Comparison of ENCODE assay signal across 15 cellular contexts in genomic region chr11:80900265-80900664, GRCh38.
DNase-seq lines count a peak whose midpoint lies in the region; ATAC-seq and TF ChIP-seq lines count a peak whose summit lies in the region.
"Had no signal": no experiment of that assay in that cellular context is flagged by ENCODE, and none has a peak within 500 bp of the region (broad histone marks: within the 10 kb centered on the region; RNA-seq: fewer than 3 reads in every experiment).

No MANE protein-coding gene starts in this region.

- no peak overlapping the region for H3K27ac ChIP-seq in GM23338 (ENCODE audit: low read depth)
- H3K27ac ChIP-seq: lower lobe of right lung, neural progenitor cell, skin epidermis, suprapubic skin had no signal

- H3K9me3 Mint-ChIP-seq in GM23338: no peaks in the 10 kb centered on the region; the same call in 2 of the 3 replicates

- no peaks in the 10 kb centered on the region for H3K79me2 ChIP-seq in GM23338 (replicated peaks; ENCODE audit: insufficient read depth)

- no peaks in the 10 kb centered on the region for H3K36me3 ChIP-seq in GM23338 (ENCODE audit: insufficient read depth)
- H3K36me3 ChIP-seq: lower lobe of right lung, neural progenitor cell, suprapubic skin had no signal

- no peak overlapping the region for H3K4me3 Mint-ChIP-seq in GM23338
- H3K4me3 Mint-ChIP-seq: CD4-positive, alpha-beta T cell; neural progenitor cell had no signal

- peak; percentile 55 for ATAC-seq in GM19023 (IDR thresholded peaks at IDR 0.05; ENCODE audit: unreplicated experiment)
- ATAC-seq in GM23338: no peak
- ATAC-seq in HG03469 (IDR thresholded peaks at IDR 0.05; ENCODE audit: unreplicated experiment): peak; percentile 49
- ATAC-seq in left colon: peak; percentile 39
- no peak for ATAC-seq in HG03457 (IDR thresholded peaks at IDR 0.05; ENCODE audit: unreplicated experiment)
- ATAC-seq: lower lobe of right lung had no signal

- H3K4me1 ChIP-seq in GM23338 (ENCODE audit: insufficient read depth): no peaks in the 10 kb centered on the region
- H3K4me1 ChIP-seq: lower lobe of right lung, neural progenitor cell had no signal

- H4K20me1 ChIP-seq in GM23338 (replicated peaks; ENCODE audit: insufficient read depth): no peaks in the 10 kb centered on the region

- no peaks in the 10 kb centered on the region for H3K4me1 Mint-ChIP-seq in GM23338
- H3K4me1 Mint-ChIP-seq: neural progenitor cell had no signal

- no peaks in the 10 kb centered on the region for H3F3A ChIP-seq in GM23338 (replicated peaks; ENCODE audit: low read depth)

- no peak for TF ChIP-seq CTCF in GM23338 (conservative IDR thresholded peaks at IDR 0.05; ENCODE audit: low read depth in 2 of 2)

- H3K4me2 ChIP-seq in GM23338: no peak overlapping the region
- H3K4me2 ChIP-seq: neural progenitor cell had no signal

- intact Hi-C loops in left colon (cut with DNase I, micrococcal nuclease): no loop called here

- DNase-seq in GM23338 (ENCODE audit: low spot score) (no peak), left colon (no peak), amniotic stem cell (lab: John Stamatoyannopoulos, UW) (no peak), HT-29 (ENCODE audit: low spot score) (no peak)
- no peak for DNase-seq in activated CD4-positive, alpha-beta T cell treated with anti-CD3 and anti-CD28 coated beads for 48 hours
- DNase-seq: activated CD4-positive, CD25-positive, alpha-beta regulatory T cell; CD4-positive, alpha-beta T cell; lower lobe of right lung; NCI-H2107 had no signal

- H3K27ac Mint-ChIP-seq in GM23338: no peak overlapping the region
- H3K27ac Mint-ChIP-seq: CD4-positive, alpha-beta T cell; neural progenitor cell had no signal

- no peak overlapping the region for H3K4me3 ChIP-seq in GM23338
- H3K4me3 ChIP-seq: lower lobe of right lung, neural progenitor cell, skin epidermis, suprapubic skin had no signal

- H3K9me2 ChIP-seq in GM23338 (ENCODE audit: insufficient read depth): no peaks in the 10 kb centered on the region

- H2AFZ ChIP-seq in GM23338: peak overlapping the region; percentile 36; the same call in 1 of the 2 replicates
- H2AFZ ChIP-seq: neural progenitor cell had no signal

- H3K27me3 ChIP-seq in GM23338 (ENCODE audit: insufficient read depth): no peaks in the 10 kb centered on the region
- H3K27me3 ChIP-seq: neural progenitor cell, suprapubic skin had no signal

- no peaks in the 10 kb centered on the region for H3K27me3 Mint-ChIP-seq in GM23338 (ENCODE audit: insufficient read depth, low read depth, poor library complexity)
- H3K27me3 Mint-ChIP-seq: CD4-positive, alpha-beta T cell had no signal

- H3K36me3 Mint-ChIP-seq in GM23338 (ENCODE audit: low read depth): no peaks in the 10 kb centered on the region

TF ChIP-seq in GM23338, 12 proteins besides CTCF, POLR2A, EP300 and RAD21:
- TF ChIP-seq EZH2 (IDR thresholded peaks at IDR 0.05; ENCODE audit: low read depth, unreplicated experiment): no peak
- TF ChIP-seq ZNF462 (CRISPR knock-in tag; IDR thresholded peaks at IDR 0.05): no peak
- TF ChIP-seq REST (IDR thresholded peaks at IDR 0.05; ENCODE audit: unreplicated experiment): no peak

Comparison
In these comparisons a context has a peak if more than half of its experiments do, and no peak if none do; other contexts are left out.
1. ATAC-seq: peak in GM19023 (single experiment), HG03469 (single experiment) and left colon (single experiment); none in GM23338 (single experiment) and HG03457 (single experiment).